10 cellular contexts compared by ENCODE assay signal in the genomic region with DNA sequence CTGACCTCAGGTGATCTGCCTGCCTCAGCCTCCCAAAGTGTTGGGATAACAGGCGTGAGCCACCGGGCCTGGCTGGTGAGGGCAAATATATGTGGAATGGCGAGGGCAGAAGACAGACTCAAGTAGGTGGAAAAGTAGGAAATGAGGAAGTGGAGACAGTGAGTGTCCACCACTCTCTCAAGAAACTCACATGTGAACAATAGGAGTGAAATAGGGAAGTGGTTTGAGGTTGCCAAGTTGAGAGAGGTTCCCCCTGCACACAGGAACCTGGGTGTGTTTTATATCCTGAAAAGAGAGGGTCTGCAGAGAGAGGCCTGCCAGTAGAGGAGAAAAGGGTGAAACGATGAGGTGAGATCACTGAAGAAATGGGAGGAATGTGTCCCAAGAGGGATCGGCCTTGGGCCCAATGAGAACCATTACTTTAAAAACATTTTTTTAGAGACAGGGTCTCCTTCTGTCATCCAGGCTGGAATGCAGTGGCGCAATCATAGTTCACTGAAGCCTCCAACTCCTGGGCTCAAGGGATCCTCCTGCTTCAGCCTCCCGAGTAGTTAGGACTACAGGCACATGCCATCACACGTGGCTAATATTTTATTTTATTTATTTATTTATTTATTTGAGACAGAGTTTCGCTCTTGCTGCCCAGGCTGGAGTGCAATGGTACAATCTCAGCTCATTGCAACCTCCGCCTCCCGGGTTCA. TPM values are rescaled to one million over a fixed set of nuclear protein-coding genes. Genes with fewer than 3 reads are reported as not detected.
DNase-seq lines count a peak whose midpoint lies in the region; ATAC-seq and TF ChIP-seq lines count a peak whose summit lies in the region.
"Had no signal": no experiment of that assay in that cellular context is flagged by ENCODE, and none has a peak within 500 bp of the region (broad histone marks: within the 10 kb centered on the region; RNA-seq: fewer than 3 reads in every experiment).

No MANE protein-coding gene starts in this region.

- peaks cover 0 to 1% (median 0%) of the 10 kb centered on the region in 7 donors for H3K9me3 Mint-ChIP-seq in CD4-positive, CD25-positive, alpha-beta regulatory T cell

- H3K36me3 ChIP-seq in CD4-positive, CD25-positive, alpha-beta regulatory T cell (ENCODE audit: control insufficient read depth, insufficient read depth, low read length): no peaks in the 10 kb centered on the region
- no peaks in the 10 kb centered on the region for H3K36me3 ChIP-seq in prostate gland

- peaks cover 13% of the 10 kb centered on the region for H3K27me3 Mint-ChIP-seq in CD4-positive, CD25-positive, alpha-beta regulatory T cell

- no peaks in the 10 kb centered on the region for H3K36me3 Mint-ChIP-seq in CD4-positive, CD25-positive, alpha-beta regulatory T cell

- H3K4me1 ChIP-seq in CD4-positive, CD25-positive, alpha-beta regulatory T cell (ENCODE audit: control insufficient read depth, insufficient read depth, low read length, poor library complexity, severe bottlenecking): peaks cover 5% of the 10 kb centered on the region
- no peaks in the 10 kb centered on the region for H3K4me1 ChIP-seq in prostate gland (replicated peaks)

- no peak for TF ChIP-seq POLR2A in prostate gland (IDR thresholded peaks at IDR 0.05)

- peak; percentile 52 to 55 for ATAC-seq in CD4-positive, CD25-positive, alpha-beta regulatory T cell (ENCODE audit: low read depth in 2 of 2)
- ATAC-seq in GM19397 (IDR thresholded peaks at IDR 0.05; ENCODE audit: unreplicated experiment) (peak; percentile 55), left ventricle myocardium superior (peak; percentile 56)

- peak in 1 of 3 donors; percentile 31 for DNase-seq in CD4-positive, CD25-positive, alpha-beta regulatory T cell
- peak; percentile 87 for DNase-seq in NOMO-1 treated with dmso at 0.1 percent for 144 hours (lab: John Stamatoyannopoulos, UW; ENCODE audit: unreplicated experiment)
- DNase-seq in left ventricle myocardium superior: no peak
- no peak for DNase-seq in NCI-H82 treated with DMSO at 0.1 percent for 48 hours (lab: John Stamatoyannopoulos, UW; ENCODE audit: unreplicated experiment)
- DNase-seq in hepatic stellate cell (ENCODE audit: low spot score): no peak
- DNase-seq in NCI-H510A treated with DMSO at 0.1 percent for 48 hours (lab: John Stamatoyannopoulos, UW): no peak
- no peak for DNase-seq in prostate gland (ENCODE audit: low spot score)
- DNase-seq: anterior cingulate cortex, IMR-90 had no signal

- H3K4me3 ChIP-seq in CD4-positive, CD25-positive, alpha-beta regulatory T cell (ENCODE audit: low read depth, low read length): peak overlapping the region; percentile 3
- no peak overlapping the region for H3K4me3 ChIP-seq in prostate gland

- H3K4me1 Mint-ChIP-seq in CD4-positive, CD25-positive, alpha-beta regulatory T cell: peaks cover 5 to 26% (median 20%) of the 10 kb centered on the region in 4 donors

- no peak overlapping the region for H3K27ac ChIP-seq in CD4-positive, CD25-positive, alpha-beta regulatory T cell (ENCODE audit: insufficient read depth, low read length, poor library complexity, severe bottlenecking)
- no peak overlapping the region for H3K27ac ChIP-seq in prostate gland

- peak overlapping the region in 1 of 3 donors; percentile 73 for H3K27ac Mint-ChIP-seq in CD4-positive, CD25-positive, alpha-beta regulatory T cell

- intact Hi-C loops in left ventricle myocardium superior (cut with micrococcal nuclease): no loop called here
- intact Hi-C loops in prostate gland (cut with DNase I): no loop called here

- peak overlapping the region in 1 of 4 donors; percentile 41 for H3K4me3 Mint-ChIP-seq in CD4-positive, CD25-positive, alpha-beta regulatory T cell

- H3K27me3 ChIP-seq in CD4-positive, CD25-positive, alpha-beta regulatory T cell (ENCODE audit: control insufficient read depth, insufficient read depth, low read length): no peaks in the 10 kb centered on the region
- no peaks in the 10 kb centered on the region for H3K27me3 ChIP-seq in prostate gland (replicated peaks; ENCODE audit: insufficient read depth)

- no peaks in the 10 kb centered on the region for H3K9me3 ChIP-seq in CD4-positive, CD25-positive, alpha-beta regulatory T cell (ENCODE audit: control insufficient read depth in 2 of 2, low read length in 2 of 2)
- H3K9me3 ChIP-seq in prostate gland: no peaks in the 10 kb centered on the region

- 85% methylated on average over 11 of the region's 11 CpGs for WGBS in prostate gland

- TF ChIP-seq CTCF in prostate gland (IDR thresholded peaks at IDR 0.05): no peak

RNA-seq across cellular contexts. Expression of a gene that starts 17.1 kb away (rescaled TPM):
- total RNA-seq in CD4-positive, CD25-positive, alpha-beta regulatory T cell: 850 TPM
- 1,000 to 10,000 TPM; 1,269 to 1,770 (median 1,540) TPM for polyA plus RNA-seq in CD4-positive, CD25-positive, alpha-beta regulatory T cell
- total RNA-seq in left ventricle myocardium superior: 10.3 TPM
- 10 to 100 TPM in 1 of 2 donors, 1 to 10 TPM in 1; 8.9 to 14.7 TPM for total RNA-seq in prostate gland

RNA-seq across cellular contexts. Expression of a gene that starts 27.1 kb away (rescaled TPM):
- total RNA-seq in CD4-positive, CD25-positive, alpha-beta regulatory T cell: 58.2 TPM
- 100 to 1,000 TPM; 163 to 225 (median 191) TPM for polyA plus RNA-seq in CD4-positive, CD25-positive, alpha-beta regulatory T cell
- total RNA-seq in left ventricle myocardium superior (49.5 TPM), prostate gland (100 to 1,000 TPM; 137 to 151 TPM)

RNA-seq across cellular contexts. Expression of a gene that starts 27.3 kb away (rescaled TPM):
- 50.3 TPM for total RNA-seq in CD4-positive, CD25-positive, alpha-beta regulatory T cell
- 100 to 1,000 TPM in 3 of 4 donors, 10 to 100 TPM in 1; 56.8 to 136 (median 102) TPM for polyA plus RNA-seq in CD4-positive, CD25-positive, alpha-beta regulatory T cell
- total RNA-seq in left ventricle myocardium superior (16.5 TPM), prostate gland (10 to 100 TPM; 36.8 to 41.3 TPM)

RNA-seq across cellular contexts. Expression of a gene that starts 32.7 kb away (rescaled TPM):
- 19.3 TPM for total RNA-seq in CD4-positive, CD25-positive, alpha-beta regulatory T cell
- 1 to 10 TPM in 1 of 4 donors, under 1 TPM in 2, not detected in 1; 0.71 to 1.5 (median 0.91) TPM for polyA plus RNA-seq in CD4-positive, CD25-positive, alpha-beta regulatory T cell
- total RNA-seq in left ventricle myocardium superior (12.5 TPM), prostate gland (10 to 100 TPM in 1 of 2 donors, 1 to 10 TPM in 1; 8.8 to 10.2 TPM)

RNA-seq across cellular contexts. Expression of a gene that starts 43.3 kb away (rescaled TPM):
- total RNA-seq in CD4-positive, CD25-positive, alpha-beta regulatory T cell: 71.4 TPM
- polyA plus RNA-seq in CD4-positive, CD25-positive, alpha-beta regulatory T cell: 10 to 100 TPM in 1 of 4 donors, 1 to 10 TPM in 3; 7.3 to 12.6 (median 9.1) TPM
- total RNA-seq in left ventricle myocardium superior: 44.7 TPM
- total RNA-seq in prostate gland: 10 to 100 TPM; 19.0 to 77.4 TPM

Comparison
In these comparisons a context has a peak if more than half of its experiments do, and no peak if none do; other contexts are left out.
1. RNA of a gene that starts 17.1 kb away (total RNA-seq): 850 TPM in CD4-positive, CD25-positive, alpha-beta regulatory T cell (single experiment); 8.9 to 14.7 TPM in prostate gland and 10.3 TPM in left ventricle myocardium superior (single experiment); every median in the first group is over 10 times any median in the second.
2. Peak in every context shown above with its lines, with median percentiles within 50 percentile points of each other: ATAC-seq.